Comparison of ENCODE assay signal across 8 cellular contexts in the genomic region with DNA sequence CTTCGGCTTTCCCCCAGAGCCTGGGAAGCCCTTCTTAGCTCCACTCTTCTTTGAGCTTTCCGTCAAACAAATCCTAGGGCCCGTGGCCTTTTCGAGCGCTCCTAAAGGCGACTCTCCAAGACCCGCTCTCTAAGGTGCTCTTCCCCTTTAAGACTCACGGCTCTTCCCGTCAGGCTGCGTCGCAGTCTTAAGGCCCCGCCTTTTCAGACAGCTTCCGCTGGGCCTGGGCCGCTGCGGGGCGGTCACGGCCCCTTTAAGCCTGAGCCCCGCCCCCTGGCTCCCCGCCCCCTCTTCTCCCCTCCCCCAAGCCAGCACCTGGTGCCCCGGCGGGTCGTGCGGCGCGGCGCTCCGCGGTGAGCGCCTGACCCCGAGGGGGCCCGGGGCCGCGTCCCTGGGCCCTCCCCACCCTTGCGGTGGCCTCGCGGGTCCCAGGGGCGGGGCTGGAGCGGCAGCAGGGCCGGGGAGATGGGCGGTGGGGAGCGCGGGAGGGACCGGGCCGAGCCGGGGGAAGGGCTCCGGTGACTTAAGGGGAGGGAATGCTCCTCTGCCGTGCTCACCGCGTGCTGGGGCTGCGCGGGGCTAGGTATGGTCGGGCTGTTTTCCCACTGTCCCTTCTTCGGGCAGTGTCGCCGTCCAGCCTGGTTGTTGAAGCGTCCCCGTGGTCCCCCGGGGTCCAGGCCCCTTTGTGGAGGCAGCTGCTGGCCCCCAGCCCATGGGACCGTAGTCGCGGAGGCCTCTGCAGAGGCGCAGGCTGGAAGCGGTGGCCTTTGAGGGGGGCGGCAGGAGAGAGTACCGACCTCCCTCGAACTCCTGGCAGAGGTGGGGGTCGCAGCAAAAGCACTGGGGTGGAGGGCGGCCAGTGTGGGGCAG. TPM values are rescaled to one million over a fixed set of nuclear protein-coding genes. Genes with fewer than 3 reads are reported as not detected.
DNase-seq lines count a peak whose midpoint lies in the region; ATAC-seq, FAIRE-seq and TF ChIP-seq lines count a peak whose summit lies in the region.

A gene (plus strand): TSS at position 289 of the 870 bp plus-strand sequence. CDS start 692 bp downstream, outside the sequence.

- ATAC-seq in HG02759 (IDR thresholded peaks at IDR 0.05; ENCODE audit: unreplicated experiment) (peak; percentile 98), Right ventricle myocardium superior (ENCODE audit: poor library complexity) (peak; percentile 98), pancreas (peak; percentile 95 to 97 (median 96))
- ATAC-seq in activated naive CD8-positive, alpha-beta T cell treated with anti-CD3 and anti-CD28 coated beads, Interleukin-2, amount 50 U/mL, for 24 hours: peak; percentile 97

- H3K4me3 Mint-ChIP-seq in activated naive CD8-positive, alpha-beta T cell treated with anti-CD3 and anti-CD28 coated beads, Interleukin-2, amount 50 U/mL, for 24 hours: peak within 1 kb of the TSS; percentile 85

- TF ChIP-seq CTCF in GM12865 (IDR thresholded peaks at IDR 0.05; ENCODE audit: insufficient read depth, low read depth, low read length, missing control alignments) (no peak), pancreas (IDR thresholded peaks at IDR 0.05) (no peak), thyroid gland (IDR thresholded peaks at IDR 0.05) (peak in 1 of 6 experiments; percentile 19)

- peak; percentile 95 for DNase-seq in GM12865 (ENCODE audit: low read depth)
- DNase-seq in NCI-H128 (lab: John Stamatoyannopoulos, UW; ENCODE audit: unreplicated experiment): peak; percentile 83
- peak; percentile 98 for DNase-seq in SW480 (ENCODE audit: low spot score)
- peak; percentile 78 for DNase-seq in activated naive CD8-positive, alpha-beta T cell treated with anti-CD3 and anti-CD28 coated beads, Interleukin-2, amount 50 U/mL, for 24 hours
- DNase-seq in Right ventricle myocardium superior: peak; percentile 93
- peak; percentile 89 to 95 (median 90) for DNase-seq in pancreas
- peak; percentile 89 to 90 for DNase-seq in thyroid gland

- no peaks in the 10 kb centered on the region for H3K9me3 Mint-ChIP-seq in activated naive CD8-positive, alpha-beta T cell treated with anti-CD3 and anti-CD28 coated beads, Interleukin-2, amount 50 U/mL, for 24 hours

- peak within 1 kb of the TSS; percentile 75 to 89 (median 77) for H3K27ac ChIP-seq in pancreas
- H3K27ac ChIP-seq in thyroid gland: peak within 1 kb of the TSS; percentile 81 to 94 (median 92)

- peak within 1 kb of the TSS; percentile 78 for H3K4me3 ChIP-seq in GM12865 (ENCODE audit: low read depth, low read length)
- H3K4me3 ChIP-seq in pancreas: peak within 1 kb of the TSS; percentile 60 to 92 (median 76)
- peak within 1 kb of the TSS; percentile 59 to 94 (median 74) for H3K4me3 ChIP-seq in thyroid gland (replicated peaks in 1 of 3)

- TF ChIP-seq POLR2A in thyroid gland (IDR thresholded peaks at IDR 0.05): peak in 1 of 2 donors; percentile 53

- H3K36me3 ChIP-seq in pancreas: peaks cover 0 to 4% (median 0%) of the 10 kb centered on the region in 3 donors
- H3K36me3 ChIP-seq in thyroid gland: no peaks in the 10 kb centered on the region

- intact Hi-C loops in Right ventricle myocardium superior (cut with DNase I): no loop called here
- intact Hi-C loops in pancreas (cut with DNase I): no loop called here
- intact Hi-C loops in thyroid gland (cut with DNase I): loop anchor here (5.0 kb wide), 1 partner anchor 47 kb away; no protein-coding TSS in a partner anchor

- H3K27ac Mint-ChIP-seq in activated naive CD8-positive, alpha-beta T cell treated with anti-CD3 and anti-CD28 coated beads, Interleukin-2, amount 50 U/mL, for 24 hours: peak within 1 kb of the TSS; percentile 90

- peaks cover 17% of the 10 kb centered on the region for H3K36me3 Mint-ChIP-seq in activated naive CD8-positive, alpha-beta T cell treated with anti-CD3 and anti-CD28 coated beads, Interleukin-2, amount 50 U/mL, for 24 hours (ENCODE audit: low read depth)

- peaks cover 37% of the 10 kb centered on the region for H3K4me1 Mint-ChIP-seq in activated naive CD8-positive, alpha-beta T cell treated with anti-CD3 and anti-CD28 coated beads, Interleukin-2, amount 50 U/mL, for 24 hours

- H3K4me1 ChIP-seq in pancreas: peaks cover 0 to 10% (median 6%) of the 10 kb centered on the region in 3 donors
- H3K4me1 ChIP-seq in thyroid gland: peaks cover 4 to 21% of the 10 kb centered on the region in 2 donors

- no peak for FAIRE-seq in pancreas (lab: Jason Lieb, UNC)

- WGBS in pancreas, 2 donors: 1% methylated on average over 45 to 68 of the region's 68 CpGs
- WGBS in thyroid gland, 2 donors: 0 to 1% methylated on average over 4 to 18 of the region's 68 CpGs

- H3K9me3 ChIP-seq in pancreas (no peaks in the 10 kb centered on the region), thyroid gland (no peaks in the 10 kb centered on the region)

- H3K27me3 Mint-ChIP-seq in activated naive CD8-positive, alpha-beta T cell treated with anti-CD3 and anti-CD28 coated beads, Interleukin-2, amount 50 U/mL, for 24 hours: no peaks in the 10 kb centered on the region

- H3K27me3 ChIP-seq in pancreas (no peaks in the 10 kb centered on the region), thyroid gland (no peaks in the 10 kb centered on the region)

RNA-seq across cellular contexts. Expression of the gene that starts here (rescaled TPM):
- 34.1 TPM for total RNA-seq in Right ventricle myocardium superior
- total RNA-seq in pancreas: 10 to 100 TPM; 25.7 to 37.7 (median 34.1) TPM
- polyA plus RNA-seq in pancreas: 10 to 100 TPM; 14.9 to 21.6 TPM
- total RNA-seq in thyroid gland: 10 to 100 TPM; 28.5 to 37.6 (median 32.8) TPM

Comparison
In these comparisons a context has a peak if more than half of its experiments do, and no peak if none do; other contexts are left out.
1. Peak in every context shown above with its lines: DNase-seq, ATAC-seq, H3K4me3 ChIP-seq and H3K27ac ChIP-seq.